In the genomic region with DNA sequence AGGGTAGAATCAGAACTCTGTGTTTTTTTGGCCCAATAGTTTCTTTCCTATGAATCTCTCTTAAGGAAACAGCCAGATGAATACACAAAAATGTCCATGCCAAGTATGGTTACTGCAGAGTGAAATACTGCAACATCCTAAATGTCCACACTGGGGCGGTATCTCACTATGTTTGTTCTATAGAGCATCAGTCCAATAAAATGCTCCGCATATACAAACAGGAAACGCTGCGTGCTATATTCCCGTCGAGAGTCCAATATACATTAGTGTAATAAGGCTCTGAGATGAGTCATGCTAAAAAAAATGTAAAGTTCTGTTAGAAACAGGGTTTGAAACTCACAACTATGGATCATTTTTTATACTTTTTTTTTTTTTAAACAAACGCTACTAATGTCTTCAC, we compare ENCODE assay signal across 8 cellular contexts.
DNase-seq lines count a peak whose midpoint lies in the region; ATAC-seq and TF ChIP-seq lines count a peak whose summit lies in the region.

No MANE protein-coding gene starts in this region.

- no peaks in the 10 kb centered on the region for H3K36me3 Mint-ChIP-seq in activated naive CD8-positive, alpha-beta T cell treated with anti-CD3 and anti-CD28 coated beads, Interleukin-2, amount 50 U/mL, for 24 hours (ENCODE audit: low read depth)
- H3K36me3 Mint-ChIP-seq in immature natural killer cell = no peaks in the 10 kb centered on the region

- no peak overlapping the region for H3K4me3 Mint-ChIP-seq in activated naive CD8-positive, alpha-beta T cell treated with anti-CD3 and anti-CD28 coated beads, Interleukin-2, amount 50 U/mL, for 24 hours
- no peak overlapping the region for H3K4me3 Mint-ChIP-seq in immature natural killer cell

- peak; percentile 77 for ATAC-seq in HG02938 (IDR thresholded peaks at IDR 0.05; ENCODE audit: unreplicated experiment)
- ATAC-seq in activated naive CD8-positive, alpha-beta T cell treated with anti-CD3 and anti-CD28 coated beads, Interleukin-2, amount 50 U/mL, for 24 hours = peak; percentile 46
- no peak for ATAC-seq in HG03196 (IDR thresholded peaks at IDR 0.05; ENCODE audit: unreplicated experiment)

- peak; percentile 5 for DNase-seq in AG09309 (ENCODE audit: low read depth)
- DNase-seq in GM12865 (ENCODE audit: low read depth) = peak; percentile 23
- DNase-seq in NCI-H345 (lab: John Stamatoyannopoulos, UW) = peak; percentile 66
- DNase-seq in activated naive CD8-positive, alpha-beta T cell treated with anti-CD3 and anti-CD28 coated beads, Interleukin-2, amount 50 U/mL, for 24 hours = peak; percentile 6
- DNase-seq in immature natural killer cell = peak in 2 of 3 donors; percentile 2 to 16
- peak; percentile 26 for DNase-seq in stromal cell of bone marrow (ENCODE audit: low read depth)

- no peak overlapping the region for H3K27ac Mint-ChIP-seq in activated naive CD8-positive, alpha-beta T cell treated with anti-CD3 and anti-CD28 coated beads, Interleukin-2, amount 50 U/mL, for 24 hours
- no peak overlapping the region for H3K27ac Mint-ChIP-seq in immature natural killer cell

- H3K4me3 ChIP-seq in AG09309 (ENCODE audit: control insufficient read depth, low read depth, low read length) (no peak overlapping the region), GM12865 (ENCODE audit: low read depth, low read length) (no peak overlapping the region)

- H3K9me3 Mint-ChIP-seq in activated naive CD8-positive, alpha-beta T cell treated with anti-CD3 and anti-CD28 coated beads, Interleukin-2, amount 50 U/mL, for 24 hours = no peaks in the 10 kb centered on the region
- H3K9me3 Mint-ChIP-seq in immature natural killer cell = no peaks in the 10 kb centered on the region

- TF ChIP-seq CTCF in AG09309 (IDR thresholded peaks at IDR 0.05; ENCODE audit: control insufficient read depth, insufficient read depth, low read depth, low read length, missing control alignments) = peak; percentile 67
- peak; percentile 42 for TF ChIP-seq CTCF in GM12865 (IDR thresholded peaks at IDR 0.05; ENCODE audit: insufficient read depth, low read depth, low read length, missing control alignments)

- H3K27me3 Mint-ChIP-seq in activated naive CD8-positive, alpha-beta T cell treated with anti-CD3 and anti-CD28 coated beads, Interleukin-2, amount 50 U/mL, for 24 hours = no peaks in the 10 kb centered on the region
- H3K27me3 Mint-ChIP-seq in immature natural killer cell (ENCODE audit: low read depth in 3 of 3) = peaks cover 0 to 6% (median 2%) of the 10 kb centered on the region in 3 donors

- H3K4me1 Mint-ChIP-seq in activated naive CD8-positive, alpha-beta T cell treated with anti-CD3 and anti-CD28 coated beads, Interleukin-2, amount 50 U/mL, for 24 hours = no peaks in the 10 kb centered on the region
- no peaks in the 10 kb centered on the region for H3K4me1 Mint-ChIP-seq in immature natural killer cell

Comparison
In these comparisons a context has a peak if more than half of its experiments do, and no peak if none do; other contexts are left out.
1. DNase-seq: peak in every context shown above with its lines; median percentile 66 in NCI-H345; 26 in stromal cell of bone marrow; 23 in GM12865; 9 in immature natural killer cell; 6 in activated naive CD8-positive, alpha-beta T cell treated with anti-CD3 and anti-CD28 coated beads, Interleukin-2, amount 50 U/mL, for 24 hours; 5 in AG09309.